In genomic region chr17:78425429-78425828, GRCh38 we compare ENCODE assay signal across 15 cellular contexts.
"Had no signal": no experiment of that assay in that cellular context is flagged by ENCODE, and none has a peak within 500 bp of the region (broad histone marks: within the 10 kb centered on the region; RNA-seq: fewer than 3 reads in every experiment).

No MANE protein-coding gene starts in this region.

- H3K9me3 ChIP-seq: adrenal gland, esophagus muscularis mucosa, testis had no signal

- H3K9me3 Mint-ChIP-seq: neural crest cell; stimulated activated naive CD8-positive, alpha-beta T cell treated with anti-CD3 and anti-CD28 coated beads, Interleukin-15, Interleukin-2, amounts not matched to agents 100 ng/mL and 50 ng/mL, for 24 hours had no signal

- H3K4me3 ChIP-seq: adrenal gland, cardiac muscle cell, esophagus muscularis mucosa, lung, testis had no signal

- H3K27me3 Mint-ChIP-seq: stimulated activated naive CD8-positive, alpha-beta T cell treated with anti-CD3 and anti-CD28 coated beads, Interleukin-15, Interleukin-2, amounts not matched to agents 100 ng/mL and 50 ng/mL, for 24 hours had no signal

- H3K4me3 Mint-ChIP-seq: neural crest cell; stimulated activated naive CD8-positive, alpha-beta T cell treated with anti-CD3 and anti-CD28 coated beads, Interleukin-15, Interleukin-2, amounts not matched to agents 100 ng/mL and 50 ng/mL, for 24 hours had no signal

- H3K4me1 ChIP-seq: adrenal gland, testis had no signal

- H3K27ac ChIP-seq: cardiac muscle cell, esophagus muscularis mucosa, testis had no signal

- H3K27ac Mint-ChIP-seq: stimulated activated naive CD8-positive, alpha-beta T cell treated with anti-CD3 and anti-CD28 coated beads, Interleukin-15, Interleukin-2, amounts not matched to agents 100 ng/mL and 50 ng/mL, for 24 hours had no signal

- DNase-seq: activated CD4-positive, alpha-beta T cell treated with anti-CD3 and anti-CD28 coated beads, Interleukin-2, amount 50 U/mL, for 4 hours; activated CD4-positive, CD25-positive, alpha-beta regulatory T cell treated with anti-CD3 and anti-CD28 coated beads, Interleukin-2, amount 50 U/mL, for 72 hours; activated naive CD4-positive, alpha-beta T cell treated with anti-CD3 and anti-CD28 coated beads, Interleukin-2, amount 50 U/mL, for 16 hours; adrenal gland; hippocampal formation; midbrain; retina; stimulated activated CD4-positive, alpha-beta T cell treated with anti-CD3 and anti-CD28 coated beads, Interleukin-15, amount 100 ng/mL, for 24 hours; stimulated activated CD4-positive, alpha-beta T cell treated with anti-CD3 and anti-CD28 coated beads, Interleukin-4, amount 100 ng/mL, for 24 hours; testis had no signal

- H3K27me3 ChIP-seq: adrenal gland, cardiac muscle cell, esophagus muscularis mucosa, testis had no signal
